8 cellular contexts compared by ENCODE assay signal in the genomic region with DNA sequence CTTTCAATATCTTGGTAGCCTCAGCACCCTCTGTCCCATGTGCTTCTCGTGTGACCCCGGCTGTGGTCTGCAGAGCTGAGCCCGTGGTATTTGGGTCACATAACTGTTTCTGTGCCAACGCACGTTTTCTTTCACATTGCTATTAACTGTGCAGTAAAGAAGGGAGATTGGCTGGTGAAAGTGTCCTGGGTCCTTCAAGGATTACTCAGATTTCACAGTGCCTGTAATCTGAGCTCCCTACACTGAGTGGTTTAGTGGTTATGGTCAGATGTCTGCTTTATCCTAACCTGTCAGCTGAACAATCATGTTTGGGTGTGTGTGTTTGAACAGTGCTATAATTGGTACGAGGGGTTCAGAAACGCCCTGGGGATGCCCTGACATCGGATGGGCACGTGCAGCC.
DNase-seq lines count a peak whose midpoint lies in the region; ATAC-seq and TF ChIP-seq lines count a peak whose summit lies in the region.

No MANE protein-coding gene starts in this region.

- in situ Hi-C loops in HAP-1 (cut with MboI; ENCODE audit: low sequenced_read_pairs): no loop called here

- H3K4me1 ChIP-seq in HAP-1: peaks cover 4% of the 10 kb centered on the region

- H3K36me3 ChIP-seq in kidney epithelial cell (ENCODE audit: control insufficient read depth, insufficient read depth, low read length) (no peaks in the 10 kb centered on the region), HAP-1 (replicated peaks) (no peaks in the 10 kb centered on the region)

- H3K27ac ChIP-seq in caudate nucleus (ENCODE audit: low read depth, low read length): no peak overlapping the region

- no peak for ATAC-seq in GM18907 (IDR thresholded peaks at IDR 0.05; ENCODE audit: unreplicated experiment)

- DNase-seq in AG09309 (ENCODE audit: low read depth) (peak; percentile 84), NCI-H128 (lab: John Stamatoyannopoulos, UW; ENCODE audit: unreplicated experiment) (peak; percentile 60), kidney epithelial cell (ENCODE audit: low read depth) (peak; percentile 19), LoVo (ENCODE audit: low spot score) (no peak), caudate nucleus (lab: John Stamatoyannopoulos, UW) (no peak), HAP-1 (ENCODE audit: low spot score in 2 of 2) (no peak)

- H3K4me3 ChIP-seq in AG09309 (ENCODE audit: control insufficient read depth, low read depth, low read length) (no peak overlapping the region), WI38 (ENCODE audit: low read depth, low read length) (peak overlapping the region; percentile 8; the same call in 1 of the 2 replicates), kidney epithelial cell (ENCODE audit: low read depth, low read length) (no peak overlapping the region), HAP-1 (no peak overlapping the region)

- H3K27me3 ChIP-seq in kidney epithelial cell (ENCODE audit: control insufficient read depth, insufficient read depth, low read length) (no peaks in the 10 kb centered on the region), HAP-1 (ENCODE audit: low read depth) (no peaks in the 10 kb centered on the region; the same call in 1 of the 2 replicates)

- TF ChIP-seq CTCF in AG09309 (IDR thresholded peaks at IDR 0.05; ENCODE audit: control insufficient read depth, insufficient read depth, low read depth, low read length, missing control alignments): no peak
- TF ChIP-seq CTCF in WI38 (IDR thresholded peaks at IDR 0.05; ENCODE audit: low read depth, low read length): no peak
- no peak for TF ChIP-seq CTCF in kidney epithelial cell (IDR thresholded peaks at IDR 0.05; ENCODE audit: insufficient read depth, low read length, poor library complexity, severe bottlenecking)

- peaks cover 4% of the 10 kb centered on the region; the same call in 1 of the 2 replicates for H3K9me3 ChIP-seq in HAP-1

Comparison
In these comparisons a context has a peak if more than half of its experiments do, and no peak if none do; other contexts are left out.
1. DNase-seq: peak in AG09309 (single experiment), NCI-H128 (single experiment) and kidney epithelial cell (single experiment); none in LoVo (single experiment), caudate nucleus (0 of 61) and HAP-1 (0 of 2).